19 cellular contexts compared by ENCODE assay signal in the genomic region with DNA sequence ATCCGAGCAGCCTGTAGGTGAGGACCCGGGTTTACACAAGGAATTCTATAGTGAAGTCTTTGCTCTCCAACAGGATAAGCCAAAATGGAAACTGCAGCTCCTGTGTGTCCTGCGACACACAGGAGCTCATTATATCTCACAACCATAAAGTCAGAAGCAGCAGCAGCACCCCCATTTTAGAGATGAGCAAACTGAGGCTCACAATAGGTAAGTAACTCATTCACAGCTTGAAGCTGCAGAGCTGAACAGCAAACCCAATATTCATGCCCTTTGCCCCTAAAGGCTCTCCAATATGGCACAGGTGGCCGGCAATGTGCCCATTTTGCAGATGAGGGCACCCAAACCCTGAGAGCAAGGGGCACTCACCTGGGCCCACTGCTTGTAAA.
"Had no signal": no experiment of that assay in that cellular context is flagged by ENCODE, and none has a peak within 500 bp of the region (broad histone marks: within the 10 kb centered on the region; RNA-seq: fewer than 3 reads in every experiment).

No MANE protein-coding gene starts in this region.

- H3K36me3 ChIP-seq: lower lobe of right lung, thoracic aorta had no signal

- H3K27me3 ChIP-seq: heart left ventricle, stomach had no signal

- FAIRE-seq: frontal cortex, urothelium cell line had no signal

- ATAC-seq: activated CD8-positive, alpha-beta memory T cell treated with anti-CD3 and anti-CD28 coated beads, Interleukin-2, amount 10 ng/mL, durations not matched to agents 7 days and 5 days; heart left ventricle; lower lobe of right lung; naive thymus-derived CD4-positive, alpha-beta T cell; SK-N-SH treated with all-trans-retinoic acid at 6 μM for 48 hours had no signal

- DNase-seq: activated CD4-positive, alpha-beta T cell treated with anti-CD3 and anti-CD28 coated beads for 1 hour; activated CD4-positive, alpha-beta T cell treated with anti-CD3 and anti-CD28 coated beads, Interleukin-2, amount 50 U/mL, for 48 hours; activated CD8-positive, alpha-beta memory T cell treated with anti-CD3 and anti-CD28 coated beads, Interleukin-2, amount 10 ng/mL, durations not matched to agents 7 days and 5 days; activated naive CD4-positive, alpha-beta T cell treated with anti-CD3 and anti-CD28 coated beads, Interleukin-2, amount 10 ng/mL, durations not matched to agents 7 days and 5 days; activated T-cell treated with anti-CD3 and anti-CD28 coated beads, Interleukin-2, amount 50 U/mL, for 1 hour; effector CD8-positive, alpha-beta T cell; heart left ventricle; immature natural killer cell; lower lobe of right lung; naive thymus-derived CD4-positive, alpha-beta T cell; stomach; T-helper 1 cell; T1000 had no signal

- H3K27ac Mint-ChIP-seq: activated CD8-positive, alpha-beta memory T cell treated with anti-CD3 and anti-CD28 coated beads, Interleukin-2, amount 10 ng/mL, durations not matched to agents 7 days and 5 days; activated naive CD4-positive, alpha-beta T cell treated with anti-CD3 and anti-CD28 coated beads, Interleukin-2, amount 10 ng/mL, durations not matched to agents 7 days and 5 days; activated T-helper 2 cell treated with anti-CD3 and anti-CD28 coated beads, Interferon-gamma antibody, Interleukin-2, Interleukin-4, amounts not matched to agents 10 μg/mL and 5 μg/mL and 100 μg/mL, durations not matched to agents 14 hours and 24 hours and 36 hours; immature natural killer cell had no signal

- H3K4me3 Mint-ChIP-seq: activated CD8-positive, alpha-beta memory T cell treated with anti-CD3 and anti-CD28 coated beads, Interleukin-2, amount 10 ng/mL, durations not matched to agents 7 days and 5 days; activated naive CD4-positive, alpha-beta T cell treated with anti-CD3 and anti-CD28 coated beads, Interleukin-2, amount 10 ng/mL, durations not matched to agents 7 days and 5 days; immature natural killer cell had no signal

- H3K4me3 ChIP-seq: coronary artery, heart left ventricle, lower lobe of right lung, stomach, thoracic aorta had no signal

- H3K9me3 ChIP-seq: lower lobe of right lung, stomach, thoracic aorta had no signal

- H3K27ac ChIP-seq: coronary artery, lower lobe of right lung, thoracic aorta had no signal

- H3K27me3 Mint-ChIP-seq: activated CD8-positive, alpha-beta memory T cell treated with anti-CD3 and anti-CD28 coated beads, Interleukin-2, amount 10 ng/mL, durations not matched to agents 7 days and 5 days; activated naive CD4-positive, alpha-beta T cell treated with anti-CD3 and anti-CD28 coated beads, Interleukin-2, amount 10 ng/mL, durations not matched to agents 7 days and 5 days; naive thymus-derived CD4-positive, alpha-beta T cell had no signal

- H3K36me3 Mint-ChIP-seq: activated CD8-positive, alpha-beta memory T cell treated with anti-CD3 and anti-CD28 coated beads, Interleukin-2, amount 10 ng/mL, durations not matched to agents 7 days and 5 days; immature natural killer cell had no signal

- H3K9me3 Mint-ChIP-seq: activated T-helper 2 cell treated with anti-CD3 and anti-CD28 coated beads, Interferon-gamma antibody, Interleukin-2, Interleukin-4, amounts not matched to agents 10 μg/mL and 5 μg/mL and 100 μg/mL, durations not matched to agents 14 hours and 24 hours and 36 hours; immature natural killer cell; naive thymus-derived CD4-positive, alpha-beta T cell had no signal
